15 cellular contexts compared by ENCODE assay signal in the genomic region with DNA sequence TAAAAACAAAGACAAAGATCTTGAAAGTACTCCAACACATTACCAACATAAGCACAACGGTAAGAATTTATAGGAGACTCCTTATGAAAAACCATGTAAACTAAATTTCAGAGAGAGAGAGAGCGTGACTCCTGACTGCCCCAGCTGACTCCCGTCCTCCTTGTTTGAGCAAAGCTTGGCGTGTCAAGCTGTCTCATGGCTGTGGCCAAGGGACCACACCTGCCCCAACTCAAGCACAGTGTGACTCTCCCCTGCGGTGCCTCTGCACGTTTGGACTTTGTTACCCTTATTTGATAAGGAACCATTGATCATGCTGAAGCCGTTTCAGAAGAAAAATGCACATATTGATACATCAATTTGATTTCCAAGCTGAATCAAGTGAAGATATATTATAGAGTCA.
"Had no signal": no experiment of that assay in that cellular context is flagged by ENCODE, and none has a peak within 500 bp of the region (broad histone marks: within the 10 kb centered on the region; RNA-seq: fewer than 3 reads in every experiment).

No MANE protein-coding gene starts in this region.

- H3K27me3 ChIP-seq: ovary had no signal

- H3K27ac ChIP-seq: VCaP had no signal

- H3K4me1 Mint-ChIP-seq: immature natural killer cell had no signal

- H3K4me3 ChIP-seq: lung, mucosa of descending colon, ovary, skin epidermis had no signal

- ATAC-seq: left cardiac atrium, mucosa of descending colon had no signal

- DNase-seq: activated CD4-positive, alpha-beta memory T cell treated with anti-CD3 and anti-CD28 coated beads, Interleukin-2, amount 10 ng/mL, durations not matched to agents 7 days and 5 days; activated gamma-delta T cell treated with Interleukin-2 at 50 U/mL for 16 hours; activated naive CD8-positive, alpha-beta T cell treated with anti-CD3 and anti-CD28 coated beads, Interleukin-2, amount 10 ng/mL, durations not matched to agents 7 days and 5 days; activated T-cell treated with anti-CD3 and anti-CD28 coated beads, Interleukin-2, amount 50 U/mL, for 48 hours; anterior cingulate cortex; cerebellar nuclear complex; dermis blood vessel endothelial cell; immature natural killer cell; left cardiac atrium; mucosa of descending colon; ovary; T-helper 9 cell had no signal

- H3K4me3 Mint-ChIP-seq: activated CD4-positive, alpha-beta memory T cell treated with anti-CD3 and anti-CD28 coated beads, Interleukin-2, amount 10 ng/mL, durations not matched to agents 7 days and 5 days; activated naive CD8-positive, alpha-beta T cell treated with anti-CD3 and anti-CD28 coated beads, Interleukin-2, amount 10 ng/mL, durations not matched to agents 7 days and 5 days; immature natural killer cell had no signal

- H3K36me3 ChIP-seq: ovary had no signal

- H3K9me3 ChIP-seq: mucosa of descending colon, ovary had no signal

- H3K36me3 Mint-ChIP-seq: activated naive CD8-positive, alpha-beta T cell treated with anti-CD3 and anti-CD28 coated beads, Interleukin-2, amount 10 ng/mL, durations not matched to agents 7 days and 5 days; immature natural killer cell had no signal

- H3K9me3 Mint-ChIP-seq: activated CD4-positive, alpha-beta memory T cell treated with anti-CD3 and anti-CD28 coated beads, Interleukin-2, amount 10 ng/mL, durations not matched to agents 7 days and 5 days; activated naive CD8-positive, alpha-beta T cell treated with anti-CD3 and anti-CD28 coated beads, Interleukin-2, amount 10 ng/mL, durations not matched to agents 7 days and 5 days had no signal

- H3K27ac Mint-ChIP-seq: activated CD4-positive, alpha-beta memory T cell treated with anti-CD3 and anti-CD28 coated beads, Interleukin-2, amount 10 ng/mL, durations not matched to agents 7 days and 5 days; activated naive CD8-positive, alpha-beta T cell treated with anti-CD3 and anti-CD28 coated beads, Interleukin-2, amount 10 ng/mL, durations not matched to agents 7 days and 5 days; immature natural killer cell had no signal
